Comparison of ENCODE assay signal across 25 cellular contexts in genomic region chr7:36181668-36182067, GRCh38.
"Had no signal": no experiment of that assay in that cellular context is flagged by ENCODE, and none has a peak within 500 bp of the region (broad histone marks: within the 10 kb centered on the region; RNA-seq: fewer than 3 reads in every experiment).

No MANE protein-coding gene starts in this region.

- H3K36me3 ChIP-seq: adrenal gland, ascending aorta, brain microvascular endothelial cell, thyroid gland had no signal

- H3K4me2 ChIP-seq: smooth muscle cell had no signal

- DNase-seq: activated CD4-positive, alpha-beta T cell treated with anti-CD3 and anti-CD28 coated beads, Interleukin-2, amount 50 U/mL, for 4 hours; activated CD8-positive, alpha-beta memory T cell treated with anti-CD3 and anti-CD28 coated beads for 24 hours; activated CD8-positive, alpha-beta memory T cell treated with anti-CD3 and anti-CD28 coated beads, Interleukin-2, amount 50 U/mL, for 4 hours; activated naive CD4-positive, alpha-beta T cell; activated T-cell treated with anti-CD3 and anti-CD28 coated beads, Interleukin-2, amount 50 U/mL, for 4 hours; brain microvascular endothelial cell; caudate nucleus; effector CD8-positive, alpha-beta T cell; erythroblast; foreskin melanocyte; head of caudate nucleus; left colon; mesendoderm; naive B cell; occipital lobe; stimulated activated CD4-positive, alpha-beta T cell treated with anti-CD3 and anti-CD28 coated beads, Interleukin-4, amount 100 ng/mL, for 24 hours; stimulated activated naive CD4-positive, alpha-beta T cell treated with Interleukin-2 at 50 U/mL for 16 hours; substantia nigra; T-cell; thyroid gland had no signal

- ATAC-seq: activated T-cell treated with anti-CD3 and anti-CD28 coated beads, Interleukin-2, amount 50 U/mL, for 4 hours; left colon; sciatic nerve; T-cell; WTC11 had no signal

- H3K27ac ChIP-seq: brain microvascular endothelial cell, thyroid gland had no signal

- H3K9me3 ChIP-seq: adrenal gland, ascending aorta, thyroid gland had no signal

- H3K27me3 ChIP-seq: adrenal gland, ascending aorta, brain microvascular endothelial cell, thyroid gland had no signal

- H3K4me3 ChIP-seq: adrenal gland, ascending aorta, smooth muscle cell, thyroid gland had no signal
